In genomic region chr7:73522081-73522818, GRCh38 we compare ENCODE assay signal across 8 cellular contexts. TPM values are rescaled to one million over a fixed set of nuclear protein-coding genes. Genes with fewer than 3 reads are reported as not detected.
A peak's percentile ranks its signal among the peaks of the same experiment; 100 is the strongest.
DNase-seq lines count a peak whose midpoint lies in the region; ATAC-seq, FAIRE-seq and TF ChIP-seq lines count a peak whose summit lies in the region.

Gene BAZ1B (minus strand): TSS chr7:73522293. CDS start chr7:73521933, 360 bp downstream.

- peak within 1 kb of the TSS; percentile 72 for H3K4me3 ChIP-seq in BE2C (ENCODE audit: low read depth, low read length)

- TF ChIP-seq CTCF in BE2C (IDR thresholded peaks at IDR 0.05; ENCODE audit: low read depth, low read length), result peak; percentile 18; the same call in 1 of the 2 replicates

- FAIRE-seq in GM19239 (lab: Jason Lieb, UNC), result peak; percentile 93

- peaks cover 32% of the 10 kb centered on the region for H3K36me3 ChIP-seq in BE2C

- peak; percentile 74 for ATAC-seq in HG03457 (IDR thresholded peaks at IDR 0.05; ENCODE audit: unreplicated experiment)

- H3K4me1 ChIP-seq in BE2C, result 0 out of 2 replicates have a peak, but pooled peaks cover 4% of the 10 kb centered on the region

- DNase-seq in BE2C (peak; percentile 99), GM19239 (ENCODE audit: insufficient read length, low spot score) (peak; percentile 97), NCI-H524 treated with DMSO at 0.1 percent for 48 hours (lab: John Stamatoyannopoulos, UW) (peak; percentile 84), kidney glomerular epithelial cell (lab: John Stamatoyannopoulos, UW) (peak; percentile 97)
- DNase-seq in activated CD4-positive, alpha-beta T cell treated with anti-CD3 and anti-CD28 coated beads for 4 hours, result peak; percentile 97
- peak; percentile 92 to 94 for DNase-seq in stimulated activated CD4-positive, alpha-beta T cell treated with anti-CD3 and anti-CD28 coated beads, Interleukin-1b, Interleukin-23, amount 100 ng/mL, for 1 hour (ENCODE audit: low read depth in 2 of 2)

- no peaks in the 10 kb centered on the region for H3K27me3 ChIP-seq in BE2C

- peak within 1 kb of the TSS; percentile 97 for H3K27ac ChIP-seq in cingulate gyrus (ENCODE audit: low read depth, low read length)

- no peaks in the 10 kb centered on the region for H3K9me3 ChIP-seq in BE2C

RNA-seq across cellular contexts. Expression of gene BAZ1B, which starts in this region (rescaled TPM):
- 67.3 TPM for polyA plus RNA-seq in BE2C (2012; ENCODE audit: insufficient read depth, insufficient read length, low read depth)

Comparison
In these comparisons a context has a peak if more than half of its experiments do, and no peak if none do; other contexts are left out.
1. Peak in every context shown above with its lines: DNase-seq, ATAC-seq, H3K4me3 ChIP-seq and H3K27ac ChIP-seq.